26 cellular contexts compared by ENCODE assay signal in genomic region chr4:37727635-37728034, GRCh38.
"Had no signal": no experiment of that assay in that cellular context is flagged by ENCODE, and none has a peak within 500 bp of the region (broad histone marks: within the 10 kb centered on the region; RNA-seq: fewer than 3 reads in every experiment).

No MANE protein-coding gene starts in this region.

- H3K4me3 ChIP-seq: heart left ventricle, left lung, lower lobe of right lung, ovary, right atrium auricular region, skin epidermis, spleen, tibial nerve, upper lobe of left lung, vagina had no signal

- H3K27me3 Mint-ChIP-seq: naive thymus-derived CD8-positive, alpha-beta T cell; progenitor cell of endocrine pancreas; stimulated activated naive CD8-positive, alpha-beta T cell treated with anti-CD3 and anti-CD28 coated beads, Interleukin-15, amount 100 ng/mL, for 72 hours had no signal

- H3K9me3 Mint-ChIP-seq: naive thymus-derived CD8-positive, alpha-beta T cell; nephron; neural crest cell; stimulated activated memory B cell treated with anti-CD40 and anti-IgM and Interleukin-4, amounts not matched to agents 10 μg/mL and 1 μg/mL and 100 μg/mL, for 72 hours; stimulated activated naive CD8-positive, alpha-beta T cell treated with anti-CD3 and anti-CD28 coated beads, Interleukin-15, amount 100 ng/mL, for 72 hours had no signal

- H3K9me3 ChIP-seq: heart left ventricle, left lung, lower lobe of right lung, ovary, right atrium auricular region, spleen, tibial nerve, upper lobe of left lung, vagina had no signal

- H3K36me3 ChIP-seq: heart left ventricle, left lung, lower lobe of right lung, ovary, right atrium auricular region, spleen, tibial nerve, upper lobe of left lung, vagina had no signal

- H3K27me3 ChIP-seq: heart left ventricle, left lung, ovary, right atrium auricular region, spleen, tibial nerve, upper lobe of left lung, vagina had no signal

- H3K36me3 Mint-ChIP-seq: naive thymus-derived CD8-positive, alpha-beta T cell; stimulated activated memory B cell treated with anti-CD40 and anti-IgM and Interleukin-4, amounts not matched to agents 10 μg/mL and 1 μg/mL and 100 μg/mL, for 72 hours had no signal

- H3K4me3 Mint-ChIP-seq: naive thymus-derived CD8-positive, alpha-beta T cell; nephron; neural crest cell; stimulated activated memory B cell treated with anti-CD40 and anti-IgM and Interleukin-4, amounts not matched to agents 10 μg/mL and 1 μg/mL and 100 μg/mL, for 72 hours; stimulated activated naive CD8-positive, alpha-beta T cell treated with anti-CD3 and anti-CD28 coated beads, Interleukin-15, amount 100 ng/mL, for 72 hours had no signal

- H3K27ac Mint-ChIP-seq: naive thymus-derived CD8-positive, alpha-beta T cell; nephron; stimulated activated memory B cell treated with anti-CD40 and anti-IgM and Interleukin-4, amounts not matched to agents 10 μg/mL and 1 μg/mL and 100 μg/mL, for 72 hours; stimulated activated naive CD8-positive, alpha-beta T cell treated with anti-CD3 and anti-CD28 coated beads, Interleukin-15, amount 100 ng/mL, for 72 hours had no signal

- H3K4me1 ChIP-seq: heart left ventricle, left lung, right atrium auricular region, tibial nerve, vagina had no signal

- DNase-seq: heart left ventricle; hypothalamus; islet precursor cell; kidney glomerular epithelial cell; left cardiac atrium; left lung; lower lobe of right lung; mesenchymal stem cell; naive thymus-derived CD8-positive, alpha-beta T cell; ovary; spleen; stimulated activated CD4-positive, alpha-beta T cell treated with anti-CD3 and anti-CD28 coated beads, Interleukin-4, amount 100 ng/mL, for 4 hours; stimulated activated CD8-positive, alpha-beta memory T cell treated with anti-CD3 and anti-CD28 coated beads, Interleukin-4, amount 100 ng/mL, for 48 hours; stimulated activated naive CD4-positive, alpha-beta T cell treated with Interleukin-2 at 50 U/mL for 16 hours; stimulated activated naive CD8-positive, alpha-beta T cell treated with anti-CD3 and anti-CD28 coated beads, Interleukin-15, amount 100 ng/mL, for 72 hours; substantia nigra; upper lobe of left lung had no signal

- ATAC-seq: heart left ventricle; left cardiac atrium; left lung; lower lobe of right lung; naive thymus-derived CD8-positive, alpha-beta T cell; sciatic nerve; stimulated activated memory B cell treated with anti-CD40 and anti-IgM and Interleukin-4, amounts not matched to agents 10 μg/mL and 1 μg/mL and 100 μg/mL, for 72 hours; stimulated activated naive CD8-positive, alpha-beta T cell treated with anti-CD3 and anti-CD28 coated beads, Interleukin-15, amount 100 ng/mL, for 72 hours had no signal

- H3K4me1 Mint-ChIP-seq: nephron; stimulated activated memory B cell treated with anti-CD40 and anti-IgM and Interleukin-4, amounts not matched to agents 10 μg/mL and 1 μg/mL and 100 μg/mL, for 72 hours had no signal

- H3K27ac ChIP-seq: heart left ventricle, lower lobe of right lung, ovary, right atrium auricular region, skin epidermis, tibial nerve, upper lobe of left lung, vagina had no signal
